9 cellular contexts compared by ENCODE assay signal in the genomic region with DNA sequence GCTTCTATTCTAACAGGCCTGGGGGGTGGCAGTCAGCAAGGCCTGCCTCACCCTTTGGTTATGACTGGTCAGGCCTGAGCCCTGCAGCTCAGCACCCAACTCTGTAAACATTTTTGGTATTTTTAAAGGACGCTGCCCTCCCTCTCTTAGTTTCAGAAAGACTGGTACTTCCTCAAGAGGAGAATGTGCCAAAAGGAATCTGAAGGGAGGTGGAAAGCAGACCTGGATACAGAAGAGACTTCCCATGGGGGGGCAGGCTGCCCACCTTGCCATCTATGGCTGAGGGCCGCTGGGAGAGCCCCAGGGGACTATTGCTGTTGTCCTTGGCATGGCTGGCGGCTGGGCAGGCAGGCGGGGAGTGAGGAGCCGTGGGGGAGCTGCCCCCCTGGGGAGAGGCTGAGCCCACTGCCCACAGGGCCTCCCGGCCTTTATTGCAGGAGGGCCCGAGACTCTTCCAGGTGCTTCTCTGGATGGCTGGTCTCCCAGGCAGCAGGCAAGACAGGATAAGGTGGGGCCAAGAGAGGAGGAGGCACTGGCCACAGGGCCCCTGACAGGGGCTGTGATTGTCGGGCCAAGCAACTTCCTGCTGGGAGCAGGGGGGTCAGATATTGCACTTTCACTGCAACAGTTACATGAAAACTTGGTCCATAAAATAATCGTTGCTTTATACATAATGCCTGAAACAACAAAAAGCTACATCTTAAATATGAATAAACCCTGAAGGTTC. TPM values are rescaled to one million over a fixed set of nuclear protein-coding genes. Genes with fewer than 3 reads are reported as not detected.
A peak's percentile ranks its signal among the peaks of the same experiment; 100 is the strongest.
DNase-seq lines count a peak whose midpoint lies in the region; ATAC-seq and TF ChIP-seq lines count a peak whose summit lies in the region.
"Had no signal": no experiment of that assay in that cellular context is flagged by ENCODE, and none has a peak within 500 bp of the region (broad histone marks: within the 10 kb centered on the region; RNA-seq: fewer than 3 reads in every experiment).

No MANE protein-coding gene starts in this region.

- intact Hi-C loops in upper lobe of right lung (cut with DNase I) = no loop called here

- H3K9me3 Mint-ChIP-seq in activated naive CD4-positive, alpha-beta T cell treated with anti-CD3 and anti-CD28 coated beads, Interleukin-2, amount 50 U/mL, for 24 hours = no peaks in the 10 kb centered on the region
- no peaks in the 10 kb centered on the region for H3K9me3 Mint-ChIP-seq in brain

- peaks cover 41% of the 10 kb centered on the region for H3K4me1 Mint-ChIP-seq in activated naive CD4-positive, alpha-beta T cell treated with anti-CD3 and anti-CD28 coated beads, Interleukin-2, amount 50 U/mL, for 24 hours
- H3K4me1 Mint-ChIP-seq in brain = peaks cover 50% of the 10 kb centered on the region

- no peaks in the 10 kb centered on the region for H3K27me3 ChIP-seq in muscle layer of duodenum (ENCODE audit: low read depth, low read length)
- H3K27me3 ChIP-seq in upper lobe of right lung = no peaks in the 10 kb centered on the region

- ATAC-seq in upper lobe of right lung = no peak
- no peak for ATAC-seq in GM18858 (IDR thresholded peaks at IDR 0.05; ENCODE audit: unreplicated experiment)
- ATAC-seq in GM18517 (IDR thresholded peaks at IDR 0.05; ENCODE audit: unreplicated experiment) = no peak

- H3K36me3 ChIP-seq in muscle layer of duodenum (ENCODE audit: control insufficient read depth in 1 of 2, insufficient read depth in 2 of 2, low read length in 2 of 2) = peaks cover 0 to 31% of the 10 kb centered on the region in 2 donors
- peaks cover 5% of the 10 kb centered on the region for H3K36me3 ChIP-seq in upper lobe of right lung

- peak overlapping the region; percentile 30 for H3K27ac Mint-ChIP-seq in activated naive CD4-positive, alpha-beta T cell treated with anti-CD3 and anti-CD28 coated beads, Interleukin-2, amount 50 U/mL, for 24 hours
- peak overlapping the region; percentile 50 to 88 (median 81) for H3K27ac Mint-ChIP-seq in brain

- H3K36me3 Mint-ChIP-seq in activated naive CD4-positive, alpha-beta T cell treated with anti-CD3 and anti-CD28 coated beads, Interleukin-2, amount 50 U/mL, for 24 hours = peaks cover 3% of the 10 kb centered on the region
- H3K36me3 Mint-ChIP-seq in brain = peaks cover 7% of the 10 kb centered on the region

- no peaks in the 10 kb centered on the region for H3K9me3 ChIP-seq in muscle layer of duodenum (ENCODE audit: control insufficient read depth in 1 of 2, low read length in 2 of 2)
- H3K9me3 ChIP-seq in upper lobe of right lung = no peaks in the 10 kb centered on the region

- no peak overlapping the region for H3K4me3 ChIP-seq in muscle layer of duodenum (ENCODE audit: low read depth in 1 of 2, low read length in 2 of 2)
- H3K4me3 ChIP-seq in upper lobe of right lung = no peak overlapping the region

- H3K27ac ChIP-seq in muscle layer of duodenum (ENCODE audit: low read length) (peak overlapping the region; percentile 16), upper lobe of right lung (peak overlapping the region; percentile 31)

- no peak for DNase-seq in activated naive CD4-positive, alpha-beta T cell treated with Interleukin-2 at 50 U/mL for 16 hours
- no peak for DNase-seq in upper lobe of right lung
- DNase-seq in NCI-H2171 (lab: John Stamatoyannopoulos, UW) = no peak
- DNase-seq: NCI-H524 treated with DMSO at 0.1 percent for 48 hours had no signal

- H3K27me3 Mint-ChIP-seq in activated naive CD4-positive, alpha-beta T cell treated with anti-CD3 and anti-CD28 coated beads, Interleukin-2, amount 50 U/mL, for 24 hours = no peaks in the 10 kb centered on the region
- no peaks in the 10 kb centered on the region for H3K27me3 Mint-ChIP-seq in brain

- H3K4me3 Mint-ChIP-seq in activated naive CD4-positive, alpha-beta T cell treated with anti-CD3 and anti-CD28 coated beads, Interleukin-2, amount 50 U/mL, for 24 hours = peak overlapping the region; percentile 36
- peak overlapping the region in 4 of 5 experiments; percentile 37 to 94 (median 60) for H3K4me3 Mint-ChIP-seq in brain

- TF ChIP-seq CTCF in brain (conservative IDR thresholded peaks at IDR 0.05) (no peak), upper lobe of right lung (IDR thresholded peaks at IDR 0.05) (no peak)

- H3K4me1 ChIP-seq in muscle layer of duodenum (ENCODE audit: control insufficient read depth in 1 of 2, insufficient read depth in 2 of 2, low read length in 2 of 2) (peaks cover 14 to 57% of the 10 kb centered on the region in 2 donors), upper lobe of right lung (peaks cover 51% of the 10 kb centered on the region)

RNA-seq across cellular contexts. Expression of a gene that starts 3.5 kb away (rescaled TPM):
- 283 TPM for polyA plus RNA-seq in brain (ENCODE audit: insufficient read depth, low read depth, low replicate concordance)
- 124 TPM for total RNA-seq in upper lobe of right lung

RNA-seq across cellular contexts. Expression of a gene that starts 8.9 kb away (rescaled TPM):
- 12.7 TPM for polyA plus RNA-seq in brain (ENCODE audit: insufficient read depth, low read depth, low replicate concordance)
- 13.7 TPM for total RNA-seq in upper lobe of right lung

RNA-seq across cellular contexts. Expression of a gene that starts 17.7 kb away (rescaled TPM):
- 7.9 TPM for polyA plus RNA-seq in brain (ENCODE audit: insufficient read depth, low read depth, low replicate concordance)
- 5.2 TPM for total RNA-seq in upper lobe of right lung
